Comparison of ENCODE assay signal across 29 cellular contexts in the genomic region with DNA sequence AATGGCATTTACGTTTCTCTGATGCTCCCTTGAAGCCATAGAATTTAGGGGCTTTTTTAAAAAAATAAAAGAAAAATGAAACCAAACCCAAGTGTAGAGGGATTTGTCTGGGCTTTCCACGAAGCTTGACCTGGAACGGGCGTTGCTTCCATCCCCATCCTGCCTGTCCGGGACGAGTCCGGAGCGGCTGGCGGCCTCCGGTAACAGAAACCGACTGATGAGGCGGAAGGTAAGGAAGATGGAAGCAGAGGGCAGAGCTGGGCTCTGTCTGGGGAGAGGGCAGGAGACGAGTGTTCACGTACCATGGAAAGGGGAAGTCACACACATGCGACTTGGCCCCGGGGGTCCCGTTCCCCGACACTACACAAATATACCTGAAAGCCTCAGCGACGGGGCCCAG.
"Had no signal": no experiment of that assay in that cellular context is flagged by ENCODE, and none has a peak within 500 bp of the region (broad histone marks: within the 10 kb centered on the region; RNA-seq: fewer than 3 reads in every experiment).

No MANE protein-coding gene starts in this region.

- H3K9me3 Mint-ChIP-seq: activated CD4-positive, alpha-beta memory T cell treated with anti-CD3 and anti-CD28 coated beads, Interleukin-2, amount 10 ng/mL, durations not matched to agents 7 days and 5 days; activated CD4-positive, alpha-beta T cell treated with anti-CD3 and anti-CD28 coated beads, Interleukin-2, amount 10 ng/mL, durations not matched to agents 24 days and 14 days; activated T-helper 2 cell treated with anti-CD3 and anti-CD28 coated beads, Interferon-gamma antibody, Interleukin-2, Interleukin-4, amounts not matched to agents 10 μg/mL and 5 μg/mL and 100 μg/mL, durations not matched to agents 14 hours and 24 hours and 36 hours; brain had no signal

- H3K27ac ChIP-seq: ascending aorta, cardiac muscle cell, coronary artery, dorsolateral prefrontal cortex, gastrocnemius medialis, left ventricle myocardium inferior, parathyroid adenoma, psoas muscle, suprapubic skin, tibial artery, VCaP had no signal

- FAIRE-seq: islet of Langerhans had no signal

- H3K4me1 Mint-ChIP-seq: activated CD4-positive, alpha-beta memory T cell treated with anti-CD3 and anti-CD28 coated beads, Interleukin-2, amount 10 ng/mL, durations not matched to agents 7 days and 5 days; activated CD4-positive, alpha-beta T cell treated with anti-CD3 and anti-CD28 coated beads, Interleukin-2, amount 10 ng/mL, durations not matched to agents 24 days and 14 days; brain had no signal

- H3K27me3 Mint-ChIP-seq: activated CD4-positive, alpha-beta memory T cell treated with anti-CD3 and anti-CD28 coated beads, Interleukin-2, amount 10 ng/mL, durations not matched to agents 7 days and 5 days; activated CD4-positive, alpha-beta T cell treated with anti-CD3 and anti-CD28 coated beads, Interleukin-2, amount 10 ng/mL, durations not matched to agents 24 days and 14 days; activated naive CD8-positive, alpha-beta T cell; brain had no signal

- DNase-seq: activated CD4-positive, alpha-beta memory T cell treated with anti-CD3 and anti-CD28 coated beads, Interleukin-2, amount 10 ng/mL, durations not matched to agents 7 days and 5 days; activated CD4-positive, alpha-beta T cell treated with anti-CD3 and anti-CD28 coated beads, Interleukin-2, amount 10 ng/mL, durations not matched to agents 24 days and 14 days; activated CD4-positive, CD25-positive, alpha-beta regulatory T cell treated with anti-CD3 and anti-CD28 coated beads, Interleukin-2, amount 50 U/mL, for 72 hours; activated CD8-positive, alpha-beta memory T cell treated with anti-CD3 and anti-CD28 coated beads, Interleukin-2, amount 50 U/mL, for 48 hours; activated T-cell treated with anti-CD3 and anti-CD28 coated beads, Interleukin-2, amount 50 U/mL, for 48 hours; cerebellar nuclear complex; dorsolateral prefrontal cortex; effector memory CD4-positive, alpha-beta T cell; erythroblast; gastrocnemius medialis; glutamatergic neuron; left ventricle myocardium inferior; mucosa of descending colon; occipital lobe; psoas muscle; stimulated activated CD4-positive, alpha-beta T cell treated with anti-CD3 and anti-CD28 coated beads, Interleukin-1b, Interleukin-23, amount 100 ng/mL, for 48 hours; stimulated activated naive CD4-positive, alpha-beta T cell; T-helper 1 cell; tibial artery had no signal

- H3K27ac Mint-ChIP-seq: activated CD4-positive, alpha-beta memory T cell treated with anti-CD3 and anti-CD28 coated beads, Interleukin-2, amount 10 ng/mL, durations not matched to agents 7 days and 5 days; activated CD4-positive, alpha-beta T cell treated with anti-CD3 and anti-CD28 coated beads, Interleukin-2, amount 10 ng/mL, durations not matched to agents 24 days and 14 days; activated T-helper 2 cell treated with anti-CD3 and anti-CD28 coated beads, Interferon-gamma antibody, Interleukin-2, Interleukin-4, amounts not matched to agents 10 μg/mL and 5 μg/mL and 100 μg/mL, durations not matched to agents 14 hours and 24 hours and 36 hours had no signal

- H3K4me3 Mint-ChIP-seq: activated CD4-positive, alpha-beta memory T cell treated with anti-CD3 and anti-CD28 coated beads, Interleukin-2, amount 10 ng/mL, durations not matched to agents 7 days and 5 days; activated CD4-positive, alpha-beta T cell treated with anti-CD3 and anti-CD28 coated beads, Interleukin-2, amount 10 ng/mL, durations not matched to agents 24 days and 14 days; activated naive CD8-positive, alpha-beta T cell; brain had no signal

- ATAC-seq: gastrocnemius medialis, mucosa of descending colon, psoas muscle had no signal
